Comparison of ENCODE assay signal across 38 cellular contexts in genomic region chr13:108656742-108657141, GRCh38. TPM values are rescaled to one million over a fixed set of nuclear protein-coding genes. Genes with fewer than 3 reads are reported as not detected.
"Had no signal": no experiment of that assay in that cellular context is flagged by ENCODE, and none has a peak within 500 bp of the region (broad histone marks: within the 10 kb centered on the region; RNA-seq: fewer than 3 reads in every experiment).

No MANE protein-coding gene starts in this region.

- H3K36me3 ChIP-seq: MG63 had no signal

- H3K4me3 ChIP-seq: MG63 had no signal

- H3K9me3 ChIP-seq: MG63 had no signal

- DNase-seq: Kasumi-1, MG63, MM.1S, MV-4-11, NCI-H1048, NCI-H1092, NCI-H1092 treated with DMSO at 0.1 percent for 48 hours, NCI-H1105, NCI-H1105 treated with DMSO at 0.1 percent for 48 hours, NCI-H1417, NCI-H1417 treated with DMSO at 0.1 percent for 48 hours, NCI-H1436, NCI-H1436 treated with DMSO at 0.1 percent for 48 hours, NCI-H146, NCI-H1694, NCI-H1694 treated with DMSO at 0.1 percent for 48 hours, NCI-H187, NCI-H187 treated with DMSO at 0.1 percent for 48 hours, NCI-H1930, NCI-H2029, NCI-H2029 treated with DMSO at 0.1 percent for 48 hours, NCI-H2081, NCI-H2081 treated with DMSO at 0.1 percent for 48 hours, NCI-H2107, NCI-H2171, NCI-H2171 treated with DMSO at 0.1 percent for 48 hours, NCI-H2227 treated with DMSO at 0.1 percent for 48 hours, NCI-H226, NCI-H345, NCI-H446, NCI-H446 treated with DMSO at 0.1 percent for 48 hours, NCI-H510A, NCI-H510A treated with DMSO at 0.1 percent for 48 hours, NCI-H524, NCI-H524 treated with DMSO at 0.1 percent for 48 hours had no signal

- H3K27me3 ChIP-seq: MG63 had no signal

RNA-seq across cellular contexts. Expression of gene MYO16, which starts 27.3 kb away (rescaled TPM):
- total RNA-seq: LHCN-M2, M059J, MCF 10A had no signal
